ENCODE assay signal across 1 cellular context in genomic region chr18:27124196-27124595, GRCh38.
TF ChIP-seq lines count a peak whose summit lies in the region.

No MANE protein-coding gene starts in this region.

TF ChIP-seq in H1, 55 proteins besides CTCF, POLR2A, EP300 and RAD21:
- TF ChIP-seq CHD7 (IDR thresholded peaks at IDR 0.05; ENCODE audit: insufficient replicate concordance, low read length) (peak; percentile 68), POLR2AphosphoS5 (IDR thresholded peaks at IDR 0.05; ENCODE audit: low read depth, low read length) (no peak)
